ENCODE assay signal across 1 cellular context in genomic region chr9:101062686-101063085, GRCh38.
TF ChIP-seq lines count a peak whose summit lies in the region.

No MANE protein-coding gene starts in this region.

TF ChIP-seq in liver, 16 proteins besides CTCF, POLR2A, EP300 and RAD21 (continued from another document):
- TF ChIP-seq REST (IDR thresholded peaks at IDR 0.05): peak; percentile 61
- peak; percentile 80 for TF ChIP-seq FOXA1 (IDR thresholded peaks at IDR 0.05)
